1 cellular context compared by ENCODE assay signal in genomic region chrX:153794018-153794896, GRCh38.
A peak's percentile ranks its signal among the peaks of the same experiment; 100 is the strongest.
TF ChIP-seq lines count a peak whose summit lies in the region.

Gene IDH3G, minus strand, starts transcription at chrX:153794375. Its CDS starts 49 bp downstream, at chrX:153794326.
Gene SSR4, plus strand, starts transcription at chrX:153794668. Its CDS starts 20 bp downstream, at chrX:153794688.

TF ChIP-seq in K562, 482 proteins besides CTCF, POLR2A, EP300 and RAD21 (continued from another document and continues in another):
- TF ChIP-seq, protein P1, sequence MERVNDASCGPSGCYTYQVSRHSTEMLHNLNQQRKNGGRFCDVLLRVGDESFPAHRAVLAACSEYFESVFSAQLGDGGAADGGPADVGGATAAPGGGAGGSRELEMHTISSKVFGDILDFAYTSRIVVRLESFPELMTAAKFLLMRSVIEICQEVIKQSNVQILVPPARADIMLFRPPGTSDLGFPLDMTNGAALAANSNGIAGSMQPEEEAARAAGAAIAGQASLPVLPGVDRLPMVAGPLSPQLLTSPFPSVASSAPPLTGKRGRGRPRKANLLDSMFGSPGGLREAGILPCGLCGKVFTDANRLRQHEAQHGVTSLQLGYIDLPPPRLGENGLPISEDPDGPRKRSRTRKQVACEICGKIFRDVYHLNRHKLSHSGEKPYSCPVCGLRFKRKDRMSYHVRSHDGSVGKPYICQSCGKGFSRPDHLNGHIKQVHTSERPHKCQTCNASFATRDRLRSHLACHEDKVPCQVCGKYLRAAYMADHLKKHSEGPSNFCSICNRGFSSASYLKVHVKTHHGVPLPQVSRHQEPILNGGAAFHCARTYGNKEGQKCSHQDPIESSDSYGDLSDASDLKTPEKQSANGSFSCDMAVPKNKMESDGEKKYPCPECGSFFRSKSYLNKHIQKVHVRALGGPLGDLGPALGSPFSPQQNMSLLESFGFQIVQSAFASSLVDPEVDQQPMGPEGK (CRISPR knock-in tag; IDR thresholded peaks at IDR 0.05; ENCODE audit: borderline replicate concordance) = no peak
- TF ChIP-seq ZBTB11 (CRISPR knock-in tag; IDR thresholded peaks at IDR 0.05) (peak in 2 of 3 experiments; percentile 30 to 33; a peak in 2 of 6 replicates), ZNF232 (CRISPR knock-in tag; IDR thresholded peaks at IDR 0.05) (peak; percentile 69; the same call in 1 of the 2 replicates), MEF2D (tag; conservative IDR thresholded peaks at IDR 0.05; ENCODE audit: low read depth) (no peak), BHLHE40 (IDR thresholded peaks at IDR 0.05; ENCODE audit: low read length) (no peak), ZNF584 (CRISPR knock-in tag; IDR thresholded peaks at IDR 0.05; ENCODE audit: low read depth) (no peak), SNRNP70 (optimal IDR thresholded peaks at IDR 0.05; ENCODE audit: low read depth, low read length) (no peak), ZNF77 (CRISPR knock-in tag; IDR thresholded peaks at IDR 0.05) (no peak), TCF7L2 (IDR thresholded peaks at IDR 0.05; ENCODE audit: low read depth, low read length) (no peak), PYGO2 (tag; IDR thresholded peaks at IDR 0.05) (no peak), PHF8 (IDR thresholded peaks at IDR 0.05; ENCODE audit: borderline replicate concordance, low read length) (peak; percentile 74), SRSF3 (IDR thresholded peaks at IDR 0.05; ENCODE audit: insufficient read depth, low read length) (no peak), SP1 (CRISPR knock-in tag; IDR thresholded peaks at IDR 0.05) (peak; percentile 90), SIN3B (IDR thresholded peaks at IDR 0.05; ENCODE audit: low read depth) (no peak; the same call in 1 of the 2 replicates), POLR2H (tag; IDR thresholded peaks at IDR 0.05; ENCODE audit: low read depth) (peak; percentile 60), CCAR2 (IDR thresholded peaks at IDR 0.05; ENCODE audit: low read depth, low read length) (no peak), HOXB6 (CRISPR knock-in tag; IDR thresholded peaks at IDR 0.05; ENCODE audit: borderline replicate concordance) (no peak), RBM14 (IDR thresholded peaks at IDR 0.05; ENCODE audit: borderline replicate concordance, insufficient read depth, low read depth, low read length) (no peak), ZNF184 (CRISPR knock-in tag; IDR thresholded peaks at IDR 0.05) (no peak), ZFPM2 (CRISPR knock-in tag; IDR thresholded peaks at IDR 0.05) (no peak), XRCC3 (IDR thresholded peaks at IDR 0.05) (no peak), SMARCB1 (IDR thresholded peaks at IDR 0.05; ENCODE audit: insufficient read length, low read depth) (no peak), NCOA2 (IDR thresholded peaks at IDR 0.05; ENCODE audit: partially characterized antibody in 2 of 2) (no peak), RBFOX2 (IDR thresholded peaks at IDR 0.05; ENCODE audit: low read depth, low read length) (peak; percentile 96), FOXM1 (IDR thresholded peaks at IDR 0.05; ENCODE audit: low read depth) (no peak), FOXM1 (CRISPR knock-in tag; IDR thresholded peaks at IDR 0.05; ENCODE audit: low read depth) (peak; percentile 31; the same call in 1 of the 2 replicates), KLF1 (tag; IDR thresholded peaks at IDR 0.05) (no peak), HNRNPH1 (optimal IDR thresholded peaks at IDR 0.05; ENCODE audit: low read depth, low read length) (no peak), KLF16 (IDR thresholded peaks at IDR 0.05) (no peak), KDM5B (IDR thresholded peaks at IDR 0.05; ENCODE audit: insufficient replicate concordance, low read depth, low read length) (peak; percentile 73), PRMT5 (CRISPR knock-in tag; IDR thresholded peaks at IDR 0.05) (no peak), E2F4 (CRISPR knock-in tag; IDR thresholded peaks at IDR 0.05; ENCODE audit: low read depth) (no peak), HMGN3 (IDR thresholded peaks at IDR 0.05; ENCODE audit: borderline replicate concordance, extremely low read depth, insufficient read length, low read depth, low read length) (peak; percentile 63), ZNF324 (CRISPR knock-in tag; IDR thresholded peaks at IDR 0.05) (no peak), ZNF354B (CRISPR knock-in tag; IDR thresholded peaks at IDR 0.05) (no peak), ZNF12 (CRISPR knock-in tag; IDR thresholded peaks at IDR 0.05) (no peak), CHD4 (IDR thresholded peaks at IDR 0.05; ENCODE audit: insufficient read depth, insufficient replicate concordance, low read depth, low read length, poor library complexity, severe bottlenecking) (no peak), KLF6 (CRISPR knock-in tag; IDR thresholded peaks at IDR 0.05; ENCODE audit: borderline replicate concordance) (no peak), ZNF644 (tag; IDR thresholded peaks at IDR 0.05; ENCODE audit: low read depth) (no peak), U2AF1 (optimal IDR thresholded peaks at IDR 0.05; ENCODE audit: low read depth, low read length) (peak; percentile 52), SNIP1 (IDR thresholded peaks at IDR 0.05; ENCODE audit: low read depth) (no peak), ZBTB43 (CRISPR knock-in tag; IDR thresholded peaks at IDR 0.05) (no peak), ETV5 (CRISPR knock-in tag; IDR thresholded peaks at IDR 0.05; ENCODE audit: low read depth) (peak; percentile 62), POLR2B (IDR thresholded peaks at IDR 0.05; ENCODE audit: low read depth, partially characterized antibody) (peak; percentile 60), GATAD2B (IDR thresholded peaks at IDR 0.05; ENCODE audit: borderline replicate concordance) (no peak), TEAD2 (tag; IDR thresholded peaks at IDR 0.05) (no peak), ZNF140 (CRISPR knock-in tag; IDR thresholded peaks at IDR 0.05) (no peak), TFAP4 (CRISPR knock-in tag; IDR thresholded peaks at IDR 0.05; ENCODE audit: borderline replicate concordance) (peak; percentile 100), CCNT2 (IDR thresholded peaks at IDR 0.05; ENCODE audit: borderline replicate concordance, extremely low read depth, insufficient read length, low read depth, low read length) (peak; percentile 82), RFX1 (IDR thresholded peaks at IDR 0.05) (no peak), CHD2 (IDR thresholded peaks at IDR 0.05; ENCODE audit: low read depth, low read length) (peak; percentile 99), ZBTB17 (CRISPR knock-in tag; IDR thresholded peaks at IDR 0.05) (no peak), XRCC5 (IDR thresholded peaks at IDR 0.05; ENCODE audit: low read depth, low read length) (no peak), NBN (IDR thresholded peaks at IDR 0.05; ENCODE audit: low read depth) (0 out of 2 replicates have a peak, but pooled peaks have one; percentile 50), CBFA2T2 (conservative IDR thresholded peaks at IDR 0.05) (no peak), CBX3 (IDR thresholded peaks at IDR 0.05; ENCODE audit: borderline replicate concordance in 1 of 2, low read length in 2 of 2) (no peak)
- TF ChIP-seq, protein P2, sequence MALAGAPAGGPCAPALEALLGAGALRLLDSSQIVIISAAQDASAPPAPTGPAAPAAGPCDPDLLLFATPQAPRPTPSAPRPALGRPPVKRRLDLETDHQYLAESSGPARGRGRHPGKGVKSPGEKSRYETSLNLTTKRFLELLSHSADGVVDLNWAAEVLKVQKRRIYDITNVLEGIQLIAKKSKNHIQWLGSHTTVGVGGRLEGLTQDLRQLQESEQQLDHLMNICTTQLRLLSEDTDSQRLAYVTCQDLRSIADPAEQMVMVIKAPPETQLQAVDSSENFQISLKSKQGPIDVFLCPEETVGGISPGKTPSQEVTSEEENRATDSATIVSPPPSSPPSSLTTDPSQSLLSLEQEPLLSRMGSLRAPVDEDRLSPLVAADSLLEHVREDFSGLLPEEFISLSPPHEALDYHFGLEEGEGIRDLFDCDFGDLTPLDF (CRISPR knock-in tag; IDR thresholded peaks at IDR 0.05) = no peak
- TF ChIP-seq, protein P3, sequence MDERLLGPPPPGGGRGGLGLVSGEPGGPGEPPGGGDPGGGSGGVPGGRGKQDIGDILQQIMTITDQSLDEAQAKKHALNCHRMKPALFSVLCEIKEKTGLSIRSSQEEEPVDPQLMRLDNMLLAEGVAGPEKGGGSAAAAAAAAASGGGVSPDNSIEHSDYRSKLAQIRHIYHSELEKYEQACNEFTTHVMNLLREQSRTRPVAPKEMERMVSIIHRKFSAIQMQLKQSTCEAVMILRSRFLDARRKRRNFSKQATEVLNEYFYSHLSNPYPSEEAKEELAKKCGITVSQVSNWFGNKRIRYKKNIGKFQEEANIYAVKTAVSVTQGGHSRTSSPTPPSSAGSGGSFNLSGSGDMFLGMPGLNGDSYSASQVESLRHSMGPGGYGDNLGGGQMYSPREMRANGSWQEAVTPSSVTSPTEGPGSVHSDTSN (CRISPR knock-in tag; IDR thresholded peaks at IDR 0.05; ENCODE audit: low read depth) = peak; percentile 64
- TF ChIP-seq, protein P3 (tag; conservative IDR thresholded peaks at IDR 0.05; ENCODE audit: low read depth) = peak; percentile 91
- TF ChIP-seq, protein P4, sequence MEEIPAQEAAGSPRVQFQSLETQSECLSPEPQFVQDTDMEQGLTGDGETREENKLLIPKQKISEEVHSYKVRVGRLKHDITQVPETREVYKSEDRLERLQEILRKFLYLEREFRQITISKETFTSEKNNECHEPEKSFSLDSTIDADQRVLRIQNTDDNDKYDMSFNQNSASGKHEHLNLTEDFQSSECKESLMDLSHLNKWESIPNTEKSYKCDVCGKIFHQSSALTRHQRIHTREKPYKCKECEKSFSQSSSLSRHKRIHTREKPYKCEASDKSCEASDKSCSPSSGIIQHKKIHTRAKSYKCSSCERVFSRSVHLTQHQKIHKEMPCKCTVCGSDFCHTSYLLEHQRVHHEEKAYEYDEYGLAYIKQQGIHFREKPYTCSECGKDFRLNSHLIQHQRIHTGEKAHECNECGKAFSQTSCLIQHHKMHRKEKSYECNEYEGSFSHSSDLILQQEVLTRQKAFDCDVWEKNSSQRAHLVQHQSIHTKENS (CRISPR knock-in tag; IDR thresholded peaks at IDR 0.05) = no peak
- TF ChIP-seq, protein P5, sequence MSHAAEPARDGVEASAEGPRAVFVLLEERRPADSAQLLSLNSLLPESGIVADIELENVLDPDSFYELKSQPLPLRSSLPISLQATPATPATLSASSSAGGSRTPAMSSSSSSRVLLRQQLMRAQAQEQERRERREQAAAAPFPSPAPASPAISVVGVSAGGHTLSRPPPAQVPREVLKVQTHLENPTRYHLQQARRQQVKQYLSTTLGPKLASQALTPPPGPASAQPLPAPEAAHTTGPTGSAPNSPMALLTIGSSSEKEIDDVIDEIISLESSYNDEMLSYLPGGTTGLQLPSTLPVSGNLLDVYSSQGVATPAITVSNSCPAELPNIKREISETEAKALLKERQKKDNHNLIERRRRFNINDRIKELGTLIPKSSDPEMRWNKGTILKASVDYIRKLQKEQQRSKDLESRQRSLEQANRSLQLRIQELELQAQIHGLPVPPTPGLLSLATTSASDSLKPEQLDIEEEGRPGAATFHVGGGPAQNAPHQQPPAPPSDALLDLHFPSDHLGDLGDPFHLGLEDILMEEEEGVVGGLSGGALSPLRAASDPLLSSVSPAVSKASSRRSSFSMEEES (CRISPR knock-in tag; IDR thresholded peaks at IDR 0.05) = no peak
